Comparison of ENCODE assay signal across 1 cellular context in genomic region chr6:108200631-108201030, GRCh38.
TF ChIP-seq lines count a peak whose summit lies in the region.

No MANE protein-coding gene starts in this region.

TF ChIP-seq in HepG2, 621 proteins besides CTCF, POLR2A, EP300 and RAD21 (continued from another document and continues in another):
- TF ChIP-seq ZNF687 (CRISPR knock-in tag; IDR thresholded peaks at IDR 0.05) (peak; percentile 66), EHMT2 (IDR thresholded peaks at IDR 0.05; ENCODE audit: borderline replicate concordance, low read depth, low read length) (no peak), THYN1 (CRISPR knock-in tag; IDR thresholded peaks at IDR 0.05; ENCODE audit: borderline replicate concordance, low read depth) (no peak), HIC2 (CRISPR knock-in tag; IDR thresholded peaks at IDR 0.05; ENCODE audit: low read depth) (peak; percentile 87), MXI1 (IDR thresholded peaks at IDR 0.05; ENCODE audit: borderline replicate concordance, low read depth, low read length) (peak; percentile 36; the same call in 1 of the 3 replicates), MZF1 (CRISPR knock-in tag; IDR thresholded peaks at IDR 0.05; ENCODE audit: borderline replicate concordance) (no peak), MXD3 (CRISPR knock-in tag; IDR thresholded peaks at IDR 0.05) (no peak), ZNF776 (CRISPR knock-in tag; IDR thresholded peaks at IDR 0.05) (no peak), ZNF572 (CRISPR knock-in tag; IDR thresholded peaks at IDR 0.05) (no peak), MYPOP (CRISPR knock-in tag; IDR thresholded peaks at IDR 0.05) (no peak), RFXANK (CRISPR knock-in tag; IDR thresholded peaks at IDR 0.05) (no peak), ZNF546 (CRISPR knock-in tag; conservative IDR thresholded peaks at IDR 0.05) (no peak), ZNF790 (CRISPR knock-in tag; IDR thresholded peaks at IDR 0.05; ENCODE audit: borderline replicate concordance) (no peak), TRAFD1 (CRISPR knock-in tag; IDR thresholded peaks at IDR 0.05; ENCODE audit: borderline replicate concordance) (no peak), ZNF691 (CRISPR knock-in tag; IDR thresholded peaks at IDR 0.05; ENCODE audit: borderline replicate concordance, low read depth) (peak; percentile 63; the same call in 1 of the 2 replicates), ZNF275 (CRISPR knock-in tag; IDR thresholded peaks at IDR 0.05; ENCODE audit: borderline replicate concordance) (no peak), PHB2 (IDR thresholded peaks at IDR 0.05; ENCODE audit: partially characterized antibody) (no peak), HINFP (CRISPR knock-in tag; IDR thresholded peaks at IDR 0.05; ENCODE audit: low read depth) (no peak), DMAP1 (CRISPR knock-in tag; IDR thresholded peaks at IDR 0.05) (no peak), FOXP1 (IDR thresholded peaks at IDR 0.05) (no peak), FOXP1 (CRISPR knock-in tag; IDR thresholded peaks at IDR 0.05) (0 out of 2 replicates have a peak, but pooled peaks have one; percentile 20), PBX2 (CRISPR knock-in tag; IDR thresholded peaks at IDR 0.05) (no peak), CREB1 (IDR thresholded peaks at IDR 0.05) (no peak), CREB1 (CRISPR knock-in tag; IDR thresholded peaks at IDR 0.05) (no peak), TAF1 (CRISPR knock-in tag; IDR thresholded peaks at IDR 0.05) (no peak), SNAPC4 (CRISPR knock-in tag; IDR thresholded peaks at IDR 0.05) (no peak), ZNF747 (CRISPR knock-in tag; IDR thresholded peaks at IDR 0.05; ENCODE audit: borderline replicate concordance) (no peak), ZFP91 (CRISPR knock-in tag; IDR thresholded peaks at IDR 0.05; ENCODE audit: borderline replicate concordance) (no peak; the same call in 1 of the 2 replicates), ZSCAN31 (CRISPR knock-in tag; IDR thresholded peaks at IDR 0.05; ENCODE audit: low read depth) (no peak), HNF4G (IDR thresholded peaks at IDR 0.05; ENCODE audit: borderline replicate concordance, low read depth, low read length) (peak; percentile 49; the same call in 1 of the 2 replicates), HNF4G (CRISPR knock-in tag; IDR thresholded peaks at IDR 0.05; ENCODE audit: borderline replicate concordance, low read depth) (peak; percentile 66; the same call in 1 of the 2 replicates), PITX1 (CRISPR knock-in tag; IDR thresholded peaks at IDR 0.05) (no peak), PRPF4 (IDR thresholded peaks at IDR 0.05; ENCODE audit: low read depth, low read length, poor library complexity, severe bottlenecking) (no peak), ZNF263 (CRISPR knock-in tag; IDR thresholded peaks at IDR 0.05) (no peak)
